In genomic region chr7:69739906-69740545, GRCh38 we compare ENCODE assay signal across 8 cellular contexts.
DNase-seq lines count a peak whose midpoint lies in the region; ATAC-seq and TF ChIP-seq lines count a peak whose summit lies in the region.

No MANE protein-coding gene starts in this region.

- no peak overlapping the region for H2AK5ac ChIP-seq in trophoblast cell (ENCODE audit: low read length)

- H2BK120ac ChIP-seq in trophoblast cell (ENCODE audit: insufficient read depth, low read length, poor library complexity) = no peak overlapping the region

- H3K18ac ChIP-seq in trophoblast cell (ENCODE audit: low read length) = no peak overlapping the region

- no peak overlapping the region for H3K4ac ChIP-seq in trophoblast cell (ENCODE audit: low read depth, low read length)

- H3K4me1 ChIP-seq in left ventricle myocardium inferior (peaks cover 28% of the 10 kb centered on the region), trophoblast cell (ENCODE audit: control insufficient read depth in 1 of 2, insufficient read depth in 2 of 2, low read length in 2 of 2) (peaks cover 7 to 11% of the 10 kb centered on the region in 2 experiments), stomach (peaks cover 0 to 32% (median 19%) of the 10 kb centered on the region in 4 donors)

- no peak overlapping the region for H2BK5ac ChIP-seq in trophoblast cell (ENCODE audit: low read depth, low read length, poor library complexity)

- H3K4me2 ChIP-seq in trophoblast cell (ENCODE audit: low read length) = no peak overlapping the region

- no peak overlapping the region for H3K14ac ChIP-seq in trophoblast cell (ENCODE audit: low read length)

- TF ChIP-seq CTCF in left ventricle myocardium inferior (IDR thresholded peaks at IDR 0.05; ENCODE audit: borderline replicate concordance) (no peak), stomach (IDR thresholded peaks at IDR 0.05) (no peak)

- ATAC-seq in GM18499 (IDR thresholded peaks at IDR 0.05; ENCODE audit: insufficient read depth, unreplicated experiment) = peak; percentile 40

- H2AFZ ChIP-seq in trophoblast cell (ENCODE audit: insufficient read depth, low read length, poor library complexity) = no peak overlapping the region

- CTCF ChIA-PET in HEK293T (lab: Yijun Ruan, JAX) = interaction anchor here (0.8 kb wide), 1 partner anchor 60 kb away, joined by 3 read pairs; no protein-coding TSS in a partner anchor

- H3K4me3 ChIP-seq in left ventricle myocardium inferior = no peak overlapping the region
- no peak overlapping the region for H3K4me3 ChIP-seq in trophoblast cell (ENCODE audit: low read depth, low read length)
- H3K4me3 ChIP-seq in stomach = no peak overlapping the region

- H4K91ac ChIP-seq in trophoblast cell (ENCODE audit: low read depth, low read length) = no peak overlapping the region

- POLR2A ChIA-PET in HEK293T (lab: Yijun Ruan, JAX) = interaction anchor here (0.9 to 1.1 kb wide), 2 partner anchors 9 to 79 kb away, joined by 3 to 4 read pairs; no protein-coding TSS in a partner anchor

- peak overlapping the region; percentile 16 for H3K27ac ChIP-seq in left ventricle myocardium inferior (replicated peaks)
- no peak overlapping the region for H3K27ac ChIP-seq in trophoblast cell (ENCODE audit: low read depth, low read length)
- H3K27ac ChIP-seq in stomach = no peak overlapping the region

- H3K79me1 ChIP-seq in trophoblast cell (ENCODE audit: low read length) = no peaks in the 10 kb centered on the region

- intact Hi-C loops in left ventricle myocardium inferior (cut with micrococcal nuclease) = no loop called here
- intact Hi-C loops in stomach (cut with DNase I; ENCODE audit: low total_unique reads) = no loop called here

- DNase-seq in HEK293T (ENCODE audit: extremely low spot score) = peak; percentile 17
- peak; percentile 58 to 78 for DNase-seq in NCI-H446 (lab: John Stamatoyannopoulos, UW)
- peak; percentile 46 for DNase-seq in left ventricle myocardium inferior
- no peak for DNase-seq in trophoblast cell
- DNase-seq in NCI-H2107 (lab: John Stamatoyannopoulos, UW) = no peak
- no peak for DNase-seq in activated T-cell treated with anti-CD3 and anti-CD28 coated beads, Interleukin-2, amount 50 U/mL, for 1 hour
- no peak for DNase-seq in stomach

- TF ChIP-seq EP300 in stomach (IDR thresholded peaks at IDR 0.05) = no peak

- no peak overlapping the region for H3K9ac ChIP-seq in trophoblast cell (ENCODE audit: low read length)

- H3K79me2 ChIP-seq in trophoblast cell (ENCODE audit: control insufficient read depth, insufficient read depth, low read length, poor library complexity) = no peaks in the 10 kb centered on the region

- H3K23ac ChIP-seq in trophoblast cell (ENCODE audit: low read length) = no peak overlapping the region

- no peaks in the 10 kb centered on the region for H3K27me3 ChIP-seq in left ventricle myocardium inferior (ENCODE audit: low read depth)
- H3K27me3 ChIP-seq in trophoblast cell (ENCODE audit: insufficient read depth, low read length) = no peaks in the 10 kb centered on the region
- H3K27me3 ChIP-seq in stomach = no peaks in the 10 kb centered on the region

- H3K36me3 ChIP-seq in left ventricle myocardium inferior = no peaks in the 10 kb centered on the region
- no peaks in the 10 kb centered on the region for H3K36me3 ChIP-seq in trophoblast cell (ENCODE audit: control insufficient read depth in 1 of 2, insufficient read depth in 2 of 2, low read length in 2 of 2)
- no peaks in the 10 kb centered on the region for H3K36me3 ChIP-seq in stomach

- H4K12ac ChIP-seq in trophoblast cell (ENCODE audit: low read depth, low read length) = no peak overlapping the region

- no peak for TF ChIP-seq POLR2A in stomach (IDR thresholded peaks at IDR 0.05)

- H2BK12ac ChIP-seq in trophoblast cell (ENCODE audit: low read length) = no peak overlapping the region

- no peak overlapping the region for H4K8ac ChIP-seq in trophoblast cell (ENCODE audit: low read depth, low read length)

- no CpG with 5 or more reads among the region's 4 CpGs for WGBS in trophoblast cell (ENCODE audit: extremely low coverage, insufficient coverage, insufficient read length)
- WGBS in stomach, 5 donors = 46 to 60% (median 54%) methylated on average over 4 of the region's 4 CpGs

- no peaks in the 10 kb centered on the region for H3K9me3 ChIP-seq in left ventricle myocardium inferior (replicated peaks)
- no peaks in the 10 kb centered on the region for H3K9me3 ChIP-seq in trophoblast cell (ENCODE audit: insufficient read depth, low read depth, low read length)
- H3K9me3 ChIP-seq in stomach = no peaks in the 10 kb centered on the region

TF ChIP-seq in HEK293T, 16 proteins besides CTCF, POLR2A, EP300 and RAD21:
- TF ChIP-seq PKNOX1 (IDR thresholded peaks at IDR 0.05) = peak; percentile 84
- no peak for TF ChIP-seq L3MBTL2 (conservative IDR thresholded peaks at IDR 0.05)
TF ChIP-seq in HEK293T: peak in this region for 1.

Comparison
In these comparisons a context has a peak if more than half of its experiments do, and no peak if none do; other contexts are left out.
1. DNase-seq: peak in HEK293T (single experiment), NCI-H446 (2 of 2) and left ventricle myocardium inferior (single experiment); none in trophoblast cell (0 of 2), NCI-H2107 (single experiment), activated T-cell treated with anti-CD3 and anti-CD28 coated beads, Interleukin-2, amount 50 U/mL, for 1 hour (single experiment) and stomach (single experiment).